ENCODE assay signal across 8 cellular contexts in genomic region chr7:51141451-51141971, GRCh38.
DNase-seq lines count a peak whose midpoint lies in the region; ATAC-seq, FAIRE-seq and TF ChIP-seq lines count a peak whose summit lies in the region.

No MANE protein-coding gene starts in this region.

- peak in 1 of 2 experiments; percentile 53; a peak in 3 of 4 replicates for TF ChIP-seq RAD21 in K562 (CRISPR knock-in tag; conservative IDR thresholded peaks at IDR 0.05 in 1 of 2, IDR thresholded peaks at IDR 0.05 in 1 of 2)

- H3K36me3 ChIP-seq in K562 (ENCODE audit: control insufficient read depth, insufficient read depth, low read length) (no peaks in the 10 kb centered on the region), keratinocyte (ENCODE audit: control insufficient read depth in 2 of 2, extremely low read depth in 1 of 2, insufficient read depth in 2 of 2, low read length in 2 of 2) (no peaks in the 10 kb centered on the region)

- ATAC-seq in K562, result no peak
- ATAC-seq in GM18520 (IDR thresholded peaks at IDR 0.05; ENCODE audit: unreplicated experiment), result no peak

- in situ Hi-C loops in K562 (cut with MboI), result loop anchor here (10.0 kb wide), 1 partner anchor 687 kb away; the partner anchor contains the start of gene FIGNL1

- no peak overlapping the region for H3K9ac ChIP-seq in K562 (ENCODE audit: insufficient read depth in 1 of 2, low read depth in 2 of 2, low read length in 2 of 2)
- no peak overlapping the region for H3K9ac ChIP-seq in keratinocyte (ENCODE audit: control insufficient read depth, extremely low read depth, insufficient read depth, low read length)

- H3K9me3 ChIP-seq in K562 (replicated peaks; ENCODE audit: control insufficient read depth, insufficient read depth, low read depth, low read length), result no peaks in the 10 kb centered on the region
- no peaks in the 10 kb centered on the region for H3K9me3 ChIP-seq in keratinocyte (ENCODE audit: control insufficient read depth, low read depth, low read length)

- H3K4me3 ChIP-seq in K562 (no peak overlapping the region), keratinocyte (ENCODE audit: control insufficient read depth in 2 of 3, extremely low read depth in 1 of 3, insufficient read depth in 2 of 3, low read depth in 1 of 3, low read length in 3 of 3) (no peak overlapping the region)

- H3K9me1 ChIP-seq in K562 (ENCODE audit: control insufficient read depth, insufficient read depth, low read length) (no peaks in the 10 kb centered on the region), keratinocyte (ENCODE audit: control insufficient read depth, extremely low read depth, insufficient read depth, low read length) (no peaks in the 10 kb centered on the region)

- no peak overlapping the region for H3K4me2 ChIP-seq in K562 (ENCODE audit: insufficient read depth, low read length)
- H3K4me2 ChIP-seq in keratinocyte (ENCODE audit: control insufficient read depth, extremely low read depth, insufficient read depth, low read depth, low read length), result peak overlapping the region; percentile 11

- POLR2A ChIA-PET in K562 (lab: Yijun Ruan, JAX) (no interaction called here), GM10248 (lab: Yijun Ruan, JAX) (no interaction called here)

- WGBS in K562 (ENCODE audit: insufficient coverage, low coverage, missing lambda C conversion rate), result 0% methylated on average over 4 of the region's 4 CpGs

- no peaks in the 10 kb centered on the region for H3K79me2 ChIP-seq in K562 (ENCODE audit: control insufficient read depth, insufficient read depth, low read length)
- no peaks in the 10 kb centered on the region for H3K79me2 ChIP-seq in keratinocyte (ENCODE audit: control insufficient read depth, insufficient read depth, low read length)

- FAIRE-seq in K562 (lab: Jason Lieb, UNC) (peak; percentile 6), keratinocyte (lab: Jason Lieb, UNC) (peak; percentile 61)

- TF ChIP-seq EP300 in K562 (IDR thresholded peaks at IDR 0.05; ENCODE audit: low read length), result no peak

- no peak overlapping the region for H2AFZ ChIP-seq in K562 (ENCODE audit: low read depth, low read length)
- H2AFZ ChIP-seq in keratinocyte (ENCODE audit: control insufficient read depth, low read length), result no peak overlapping the region

- BruUV-seq in K562 (replicated peaks; lab: Mats Ljungman, UMichigan), result no TSS peak

- dilution Hi-C loops in keratinocyte (cut with MboI; ENCODE audit: extremely low pct_ligation_motif_present, low sequenced_read_pairs), result no loop called here

- H3K4me1 ChIP-seq in K562 (replicated peaks in 1 of 2; ENCODE audit: control insufficient read depth in 2 of 2, insufficient read depth in 2 of 2, low read length in 2 of 2) (no peaks in the 10 kb centered on the region), keratinocyte (ENCODE audit: control insufficient read depth, extremely low read depth, insufficient read depth, low read length) (peaks cover 29% of the 10 kb centered on the region)

- CTCF ChIA-PET in K562 (lab: Yijun Ruan, JAX; ENCODE audit: low intra/inter-chr PET ratio), result interaction anchor here (0.5 to 0.8 kb wide), 5 partner anchors 21 to 882 kb away, joined by 3 to 4 read pairs (median 3); no protein-coding TSS in a partner anchor
- CTCF ChIA-PET in GM10248 (lab: Yijun Ruan, JAX), result interaction anchor here (0.8 to 3.8 kb wide), 10 partner anchors 10 to 674 kb away, joined by 3 to 40 read pairs (median 4); no protein-coding TSS in a partner anchor

- no peak overlapping the region for H3K27ac ChIP-seq in K562 (ENCODE audit: extremely low read depth, low read depth, low read length)
- no peak overlapping the region for H3K27ac ChIP-seq in keratinocyte (ENCODE audit: control insufficient read depth, insufficient read depth, low read length)

- TF ChIP-seq CTCF in K562 (IDR thresholded peaks at IDR 0.05 in 2 of 3, conservative IDR thresholded peaks at IDR 0.05 in 1 of 3; ENCODE audit: insufficient read depth in 2 of 3, low read depth in 1 of 3, low read length in 3 of 3) (peak; percentile 36 to 64 (median 48); a peak in 5 of 6 replicates), keratinocyte (optimal IDR thresholded peaks at IDR 0.05 in 1 of 3, IDR thresholded peaks at IDR 0.05 in 1 of 3, conservative IDR thresholded peaks at IDR 0.05 in 1 of 3; ENCODE audit: extremely low read depth in 1 of 3, insufficient read depth in 2 of 3, low read length in 3 of 3) (peak; percentile 42 to 67 (median 55)), GM10248 (IDR thresholded peaks at IDR 0.05; ENCODE audit: control extremely low read depth, extremely low read depth, low read depth, missing control alignments) (no peak)

- no peak for TF ChIP-seq POLR2A in K562 (conservative IDR thresholded peaks at IDR 0.05)

- intact Hi-C loops in K562 (cut with micrococcal nuclease), result loop anchor here (2.0 to 5.0 kb wide), 2 partner anchors 444 to 673 kb away; no protein-coding TSS in a partner anchor

- H4K20me1 ChIP-seq in K562 (replicated peaks; ENCODE audit: control insufficient read depth, insufficient read depth, low read length) (no peaks in the 10 kb centered on the region), keratinocyte (ENCODE audit: control insufficient read depth, extremely low read depth, insufficient read depth, low read length) (no peaks in the 10 kb centered on the region)

- DNase-seq in GM03348 (ENCODE audit: low spot score), result peak; percentile 77
- peak; percentile 43 for DNase-seq in NAMALWA (ENCODE audit: low spot score)
- DNase-seq in K562 (ENCODE audit: extremely low read depth in 1 of 4, low spot score in 3 of 4), result peak in 2 of 4 experiments; percentile 5 to 12
- DNase-seq in keratinocyte (ENCODE audit: low read depth, low spot score), result no peak
- no peak for DNase-seq in effector CD4-positive, alpha-beta T cell
- DNase-seq in GM10248 (ENCODE audit: extremely low spot score), result no peak
- no peak for DNase-seq in NK-92 treated with Interleukin-12 subunit alpha and Interleukin-12 subunit beta, amount 100 ng/mL, for 24 hours (lab: John Stamatoyannopoulos, UW)

- H3K27me3 ChIP-seq in K562 (ENCODE audit: control insufficient read depth in 2 of 2, insufficient read depth in 2 of 2, low read length in 2 of 2), result peaks cover 0 to 4% of the 10 kb centered on the region in 2 experiments; a peak in 2 of 5 replicates
- no peaks in the 10 kb centered on the region for H3K27me3 ChIP-seq in keratinocyte (ENCODE audit: control insufficient read depth, extremely low read depth, insufficient read depth, low read length)

TF ChIP-seq in K562, 482 proteins besides CTCF, POLR2A, EP300 and RAD21:
- no peak for TF ChIP-seq MED1 (CRISPR knock-in tag; IDR thresholded peaks at IDR 0.05; ENCODE audit: borderline replicate concordance)
- peak; percentile 91 for TF ChIP-seq ZNF384 (IDR thresholded peaks at IDR 0.05; ENCODE audit: low read depth, low read length)
- TF ChIP-seq PCBP1 (IDR thresholded peaks at IDR 0.05; ENCODE audit: low read depth, low read length, poor library complexity, severe bottlenecking), result no peak
- no peak for TF ChIP-seq NR0B1 (IDR thresholded peaks at IDR 0.05; ENCODE audit: partially characterized antibody)
- no peak for TF ChIP-seq TSHZ1 (CRISPR knock-in tag; IDR thresholded peaks at IDR 0.05)

Comparison
In these comparisons a context has a peak if more than half of its experiments do, and no peak if none do; other contexts are left out.
1. DNase-seq: peak in GM03348 (single experiment) and NAMALWA (single experiment); none in keratinocyte (single experiment), effector CD4-positive, alpha-beta T cell (single experiment), GM10248 (single experiment) and NK-92 treated with Interleukin-12 subunit alpha and Interleukin-12 subunit beta, amount 100 ng/mL, for 24 hours (single experiment).